19 cellular contexts compared by ENCODE assay signal in the genomic region with DNA sequence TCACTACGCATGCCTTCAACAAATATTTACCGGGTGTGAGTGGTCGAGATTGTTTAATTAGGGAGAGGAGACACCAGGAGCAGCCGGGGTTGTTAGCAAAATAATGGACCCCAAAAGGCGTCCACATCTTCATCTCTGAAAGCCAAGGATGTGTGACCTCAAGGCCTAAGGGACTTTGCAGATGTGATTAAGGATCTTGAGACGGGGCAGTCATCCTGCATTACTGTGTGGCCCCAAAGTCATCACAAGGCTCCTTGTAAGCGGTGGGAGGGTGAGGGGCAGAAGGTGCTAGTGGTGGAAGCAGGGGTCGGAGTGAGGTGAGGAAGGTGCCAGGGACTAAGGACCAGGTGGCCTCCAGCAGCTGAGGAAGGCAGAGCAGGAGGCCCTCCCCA.
"Had no signal": no experiment of that assay in that cellular context is flagged by ENCODE, and none has a peak within 500 bp of the region (broad histone marks: within the 10 kb centered on the region; RNA-seq: fewer than 3 reads in every experiment).

No MANE protein-coding gene starts in this region.

- H3K4me1 ChIP-seq: psoas muscle had no signal

- ATAC-seq: activated CD4-positive, alpha-beta T cell treated with anti-CD3 and anti-CD28 coated beads for 36 hours; activated naive CD4-positive, alpha-beta T cell treated with anti-CD3 and anti-CD28 coated beads, Interleukin-2, amount 50 U/mL, for 72 hours; psoas muscle; WTC11 had no signal

- H3K9me3 Mint-ChIP-seq: activated CD4-positive, alpha-beta memory T cell treated with anti-CD3 and anti-CD28 coated beads for 36 hours; activated naive CD4-positive, alpha-beta T cell treated with anti-CD3 and anti-CD28 coated beads, Interleukin-2, amount 50 U/mL, for 72 hours; activated T-helper 1 cell treated with anti-CD3 and anti-CD28 coated beads, Interleukin-12 subunit alpha, Interleukin-12 subunit beta, Interleukin-2, Interleukin-4 antibody, amounts not matched to agents 30 ng/mL and 10 ng/mL and 1 ng/mL, durations not matched to agents 14 hours and 24 hours and 36 hours; WTC11 had no signal

- H3K27ac Mint-ChIP-seq: activated CD4-positive, alpha-beta memory T cell treated with anti-CD3 and anti-CD28 coated beads for 36 hours; activated CD4-positive, alpha-beta T cell treated with anti-CD3 and anti-CD28 coated beads for 36 hours; activated naive CD4-positive, alpha-beta T cell treated with anti-CD3 and anti-CD28 coated beads, Interleukin-2, amount 50 U/mL, for 72 hours; activated T-helper 1 cell treated with anti-CD3 and anti-CD28 coated beads, Interleukin-12 subunit alpha, Interleukin-12 subunit beta, Interleukin-2, Interleukin-4 antibody, amounts not matched to agents 30 ng/mL and 10 ng/mL and 1 ng/mL, durations not matched to agents 14 hours and 24 hours and 36 hours; WTC11 had no signal

- H3K27me3 Mint-ChIP-seq: activated CD4-positive, alpha-beta T cell treated with anti-CD3 and anti-CD28 coated beads for 36 hours had no signal

- H3K4me1 Mint-ChIP-seq: activated CD4-positive, alpha-beta T cell treated with anti-CD3 and anti-CD28 coated beads for 36 hours; WTC11 had no signal

- H3K79me2 ChIP-seq: hepatocyte had no signal

- H2AFZ ChIP-seq: hepatocyte had no signal

- H3K27ac ChIP-seq: psoas muscle had no signal

- H3K4me3 Mint-ChIP-seq: activated CD4-positive, alpha-beta memory T cell treated with anti-CD3 and anti-CD28 coated beads for 36 hours; activated CD4-positive, alpha-beta T cell treated with anti-CD3 and anti-CD28 coated beads for 36 hours; activated T-helper 1 cell treated with anti-CD3 and anti-CD28 coated beads, Interleukin-12 subunit alpha, Interleukin-12 subunit beta, Interleukin-2, Interleukin-4 antibody, amounts not matched to agents 30 ng/mL and 10 ng/mL and 1 ng/mL, durations not matched to agents 14 hours and 24 hours and 36 hours; WTC11 had no signal

- H3K4me2 ChIP-seq: hepatocyte had no signal

- H3K27me3 ChIP-seq: hepatocyte, upper lobe of left lung had no signal

- H3K9me3 ChIP-seq: lower lobe of right lung, psoas muscle, stomach, upper lobe of left lung had no signal

- H3K36me3 Mint-ChIP-seq: activated CD4-positive, alpha-beta memory T cell treated with anti-CD3 and anti-CD28 coated beads for 36 hours; activated naive CD4-positive, alpha-beta T cell treated with anti-CD3 and anti-CD28 coated beads, Interleukin-2, amount 50 U/mL, for 72 hours; WTC11 had no signal

- FAIRE-seq: islet of Langerhans had no signal

- H3K36me3 ChIP-seq: lower lobe of right lung, stomach, upper lobe of left lung had no signal

- DNase-seq: activated CD4-positive, alpha-beta memory T cell treated with anti-CD3 and anti-CD28 coated beads for 36 hours; activated CD4-positive, alpha-beta T cell treated with anti-CD3 and anti-CD28 coated beads for 36 hours; activated gamma-delta T cell treated with Interleukin-2 at 50 U/mL for 16 hours; activated T-cell treated with anti-CD3 and anti-CD28 coated beads for 4 hours; dermis blood vessel endothelial cell; effector memory CD4-positive, alpha-beta T cell; foreskin fibroblast; lower lobe of right lung; psoas muscle; right cardiac atrium; stimulated activated CD4-positive, alpha-beta T cell treated with anti-CD3 and anti-CD28 coated beads, Interleukin-4, amount 100 ng/mL, for 1 hour; stomach had no signal

- H3K4me3 ChIP-seq: hepatocyte, lower lobe of right lung, psoas muscle, skin epidermis, stomach, upper lobe of left lung had no signal
